Comparison of ENCODE assay signal across 22 cellular contexts in genomic region chr16:27620533-27620932, GRCh38.
"Had no signal": no experiment of that assay in that cellular context is flagged by ENCODE, and none has a peak within 500 bp of the region (broad histone marks: within the 10 kb centered on the region; RNA-seq: fewer than 3 reads in every experiment).

No MANE protein-coding gene starts in this region.

- H3K4me3 Mint-ChIP-seq: activated CD8-positive, alpha-beta T cell treated with anti-CD3 and anti-CD28 coated beads for 36 hours; activated naive CD8-positive, alpha-beta T cell treated with anti-CD3 and anti-CD28 coated beads, Interleukin-2, amount 10 ng/mL, durations not matched to agents 7 days and 5 days; T-cell had no signal

- H3K4me1 Mint-ChIP-seq: activated naive CD8-positive, alpha-beta T cell treated with anti-CD3 and anti-CD28 coated beads, Interleukin-2, amount 10 ng/mL, durations not matched to agents 7 days and 5 days; T-cell had no signal

- H3K27ac ChIP-seq: adrenal gland, KMS-11, SK-N-MC had no signal

- H3K27ac Mint-ChIP-seq: activated CD8-positive, alpha-beta T cell treated with anti-CD3 and anti-CD28 coated beads for 36 hours; activated naive CD8-positive, alpha-beta T cell treated with anti-CD3 and anti-CD28 coated beads, Interleukin-2, amount 10 ng/mL, durations not matched to agents 7 days and 5 days; T-cell had no signal

- H3K36me3 ChIP-seq: adrenal gland had no signal

- H3K9me3 ChIP-seq: adrenal gland had no signal

- H3K4me3 ChIP-seq: adrenal gland, SK-N-MC had no signal

- DNase-seq: activated CD4-positive, alpha-beta T cell treated with anti-CD3 and anti-CD28 coated beads for 4 hours; activated CD8-positive, alpha-beta memory T cell treated with anti-CD3 and anti-CD28 coated beads, Interleukin-2, amount 50 U/mL, for 48 hours; activated CD8-positive, alpha-beta T cell treated with anti-CD3 and anti-CD28 coated beads for 36 hours; activated naive CD4-positive, alpha-beta T cell treated with anti-CD3 and anti-CD28 coated beads, Interleukin-2, amount 50 U/mL, for 16 hours; activated naive CD8-positive, alpha-beta T cell treated with anti-CD3 and anti-CD28 coated beads, Interleukin-2, amount 10 ng/mL, durations not matched to agents 7 days and 5 days; activated T-cell treated with anti-CD3 and anti-CD28 coated beads, Interleukin-2, amount 50 U/mL, for 1 hour; adrenal gland; anterior cingulate cortex; caudate nucleus; NCI-H1092 treated with DMSO at 0.1 percent for 48 hours; NCI-H1417 treated with DMSO at 0.1 percent for 48 hours; NCI-H1694; NCI-H2029; NCI-H226; NCI-H526; SIG-M5; T-cell; T-helper 2 cell; T1000 had no signal

- H3K9me3 Mint-ChIP-seq: activated CD8-positive, alpha-beta T cell treated with anti-CD3 and anti-CD28 coated beads for 36 hours had no signal

- ATAC-seq: activated CD4-positive, CD25-positive, alpha-beta regulatory T cell treated with anti-CD3 and anti-CD28 coated beads, Interleukin-2, amount 50 U/mL, for 24 hours; activated CD8-positive, alpha-beta T cell treated with anti-CD3 and anti-CD28 coated beads for 36 hours; T-cell had no signal

- H3K27me3 ChIP-seq: adrenal gland had no signal
